ENCODE assay signal across 12 cellular contexts in the genomic region with DNA sequence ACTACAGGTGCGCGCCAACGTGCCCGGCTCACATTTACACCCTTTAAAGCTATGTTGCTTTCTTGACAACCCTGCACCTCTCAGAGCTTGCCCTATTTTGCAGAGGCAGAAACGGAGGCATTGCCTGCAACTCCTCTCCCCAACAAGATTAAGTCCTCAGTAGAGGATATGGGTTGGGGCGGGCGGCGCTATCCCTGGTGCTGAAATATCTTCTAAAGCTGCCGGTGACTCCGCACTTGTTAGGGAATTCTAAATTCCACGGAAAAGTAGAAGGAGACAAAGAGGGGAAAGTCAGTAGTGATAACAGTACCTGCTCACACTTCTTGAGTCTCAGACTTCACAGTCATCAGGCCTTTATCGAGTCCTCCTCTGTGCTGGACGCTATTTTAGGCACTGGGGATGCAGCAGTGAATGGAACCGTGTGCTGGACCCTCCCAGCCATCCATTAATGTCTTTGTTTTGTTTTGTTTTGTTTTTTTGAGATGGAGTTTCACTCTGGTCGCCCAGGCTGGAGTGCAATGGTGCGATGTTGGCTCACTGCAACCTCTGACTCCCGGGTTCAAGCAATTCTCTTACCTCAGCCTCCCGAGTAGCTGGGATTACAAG. TPM values are rescaled to one million over a fixed set of nuclear protein-coding genes. Genes with fewer than 3 reads are reported as not detected.
A peak's percentile ranks its signal among the peaks of the same experiment; 100 is the strongest.
DNase-seq lines count a peak whose midpoint lies in the region; ATAC-seq, FAIRE-seq and TF ChIP-seq lines count a peak whose summit lies in the region.
"Had no signal": no experiment of that assay in that cellular context is flagged by ENCODE, and none has a peak within 500 bp of the region (broad histone marks: within the 10 kb centered on the region; RNA-seq: fewer than 3 reads in every experiment).

No MANE protein-coding gene starts in this region.

- TF ChIP-seq RAD21 in H1 (IDR thresholded peaks at IDR 0.05 in 1 of 2, conservative IDR thresholded peaks at IDR 0.05 in 1 of 2; ENCODE audit: low read depth in 2 of 2, low read length in 2 of 2) = no peak

- POLR2A ChIA-PET in H1 (lab: Charles Lee; ENCODE audit: partially characterized antibody) = interaction anchor here (0.6 to 2.0 kb wide), 5 partner anchors 19 to 43 kb away, joined by 3 to 6 read pairs (median 4); a partner anchor contains a TSS

- H3K4me1 Mint-ChIP-seq in progenitor cell of endocrine pancreas (ENCODE audit: low read depth) = no peaks in the 10 kb centered on the region

- H3K18ac ChIP-seq in H1 (ENCODE audit: extremely low read depth, low read length) = no peak overlapping the region

- H3K4me3 ChIP-seq in H1 (ENCODE audit: extremely low read depth in 1 of 4, insufficient read depth in 2 of 4, low read depth in 3 of 4, low read length in 4 of 4) = no peak overlapping the region

- TF ChIP-seq POLR2A in H1 (IDR thresholded peaks at IDR 0.05; ENCODE audit: control extremely low read depth in 1 of 2, low read depth in 2 of 2, low read length in 2 of 2) = no peak

- H4K5ac ChIP-seq in H1 (ENCODE audit: insufficient read length, low read depth, low read length) = no peak overlapping the region

- H3K27me3 ChIP-seq in H1 (replicated peaks in 1 of 4; ENCODE audit: control insufficient read depth in 3 of 4, extremely low read depth in 1 of 4, insufficient read depth in 3 of 4, low read length in 3 of 4) = no peaks in the 10 kb centered on the region; a peak in 1 of 7 replicates

- no peaks in the 10 kb centered on the region for H3K36me3 ChIP-seq in H1 (ENCODE audit: control insufficient read depth in 2 of 4, insufficient read depth in 4 of 4, low read length in 3 of 4)

- H3K9me3 ChIP-seq in H1 (ENCODE audit: insufficient read depth in 2 of 2, low read depth in 1 of 2, low read length in 1 of 2) = no peaks in the 10 kb centered on the region; a peak in 1 of 4 replicates

- no peak overlapping the region for H3K4me3 Mint-ChIP-seq in progenitor cell of endocrine pancreas (ENCODE audit: low read depth)

- no peak overlapping the region for H2BK5ac ChIP-seq in H1 (ENCODE audit: low read depth, low read length)

- H4K91ac ChIP-seq in H1 (replicated peaks; ENCODE audit: insufficient read length, low read length) = no peak overlapping the region

- no peaks in the 10 kb centered on the region; a peak in 2 of 7 replicates for H3K4me1 ChIP-seq in H1 (replicated peaks in 1 of 4; ENCODE audit: control insufficient read depth in 3 of 4, insufficient read depth in 4 of 4, low read length in 3 of 4)

- no peaks in the 10 kb centered on the region for H3K9me3 Mint-ChIP-seq in progenitor cell of endocrine pancreas (ENCODE audit: low read depth)

- no peak for TF ChIP-seq EP300 in H1 (IDR thresholded peaks at IDR 0.05; ENCODE audit: borderline replicate concordance in 1 of 2, low read depth in 2 of 2, low read length in 2 of 2)

- H4K20me1 ChIP-seq in H1 (replicated peaks in 1 of 2; ENCODE audit: control insufficient read depth in 1 of 2, insufficient read depth in 2 of 2, low read length in 2 of 2) = peaks cover 0 to 1% of the 10 kb centered on the region in 2 experiments

- no peak overlapping the region for H2BK15ac ChIP-seq in H1 (ENCODE audit: low read length)

- H3K27ac ChIP-seq in H1 (ENCODE audit: low read depth, low read length) = no peak overlapping the region
- H3K27ac ChIP-seq: 22Rv1 had no signal

- TF ChIP-seq CTCF in H1 (IDR thresholded peaks at IDR 0.05; ENCODE audit: control extremely low read depth in 1 of 3, insufficient read depth in 1 of 3, low read depth in 1 of 3, low read length in 3 of 3) (no peak), progenitor cell of endocrine pancreas (IDR thresholded peaks at IDR 0.05; ENCODE audit: unreplicated experiment) (no peak), D721Med (IDR thresholded peaks at IDR 0.05; ENCODE audit: insufficient read depth, missing control alignments) (no peak)

- peak overlapping the region; percentile 18 for H3K27ac Mint-ChIP-seq in progenitor cell of endocrine pancreas

- H3K14ac ChIP-seq in H1 (ENCODE audit: insufficient read length) = no peak overlapping the region

- DNase-seq in DMS 273 (lab: John Stamatoyannopoulos, UW; ENCODE audit: unreplicated experiment) (peak; percentile 74), DMS 273 treated with DMSO at 0.1 percent for 48 hours (lab: John Stamatoyannopoulos, UW) (no peak), RKO (ENCODE audit: low spot score) (peak; percentile 66), H1 (ENCODE audit: low read depth in 1 of 2, low spot score in 2 of 2) (peak in 1 of 2 experiments; percentile 83), progenitor cell of endocrine pancreas (ENCODE audit: low spot score, unreplicated experiment) (peak; percentile 54), NCI-H2081 (lab: John Stamatoyannopoulos, UW) (no peak), D721Med (ENCODE audit: insufficient read length, low spot score) (no peak)
- DNase-seq: kidney, NCI-H187 had no signal

- H2BK120ac ChIP-seq in H1 (replicated peaks; ENCODE audit: low read depth, low read length) = no peak overlapping the region

- H3K56ac ChIP-seq in H1 (replicated peaks; ENCODE audit: insufficient read length, low read depth, low read length) = no peak overlapping the region

- WGBS in H1 (ENCODE audit: extremely low coverage in 1 of 2, insufficient coverage in 1 of 2, insufficient read length in 1 of 2, insufficient replicate concordance in 2 of 2, low coverage in 1 of 2, low lambda C conversion rate in 2 of 2, missing lambda C conversion rate in 1 of 2), 2 experiments = 31% methylated on average over 18 of the region's 18 CpGs; no CpG with 5 or more reads in 1 of the 2 experiments

- H3K23ac ChIP-seq in H1 (ENCODE audit: insufficient read length) = no peak overlapping the region

- H3K9ac ChIP-seq in H1 (replicated peaks in 1 of 4; ENCODE audit: extremely low read depth in 1 of 4, low read depth in 3 of 4, low read length in 3 of 4) = no peak overlapping the region

- H3K23me2 ChIP-seq in H1 (ENCODE audit: low read depth, low read length) = no peaks in the 10 kb centered on the region

- no peaks in the 10 kb centered on the region for H3K79me1 ChIP-seq in H1 (ENCODE audit: low read depth, low read length)

- H2AK5ac ChIP-seq in H1 (ENCODE audit: low read depth, low read length) = no peak overlapping the region

- CTCF ChIA-PET in H1 (lab: Charles Lee; ENCODE audit: partially characterized antibody) = interaction anchor here (1.0 to 1.6 kb wide), 4 partner anchors 19 to 188 kb away, joined by 3 to 4 read pairs (median 3); a partner anchor contains a TSS

- no peak for ATAC-seq in HG03108 (IDR thresholded peaks at IDR 0.05; ENCODE audit: unreplicated experiment)

- H2BK12ac ChIP-seq in H1 (ENCODE audit: low read depth, low read length) = no peak overlapping the region

- H4K8ac ChIP-seq in H1 (ENCODE audit: extremely low read depth, insufficient read depth, low read length) = no peak overlapping the region

- H2AFZ ChIP-seq in H1 (ENCODE audit: low read length) = no peak overlapping the region

- H3K36me3 Mint-ChIP-seq in progenitor cell of endocrine pancreas (ENCODE audit: insufficient read depth) = no peaks in the 10 kb centered on the region

- H2BK20ac ChIP-seq in H1 (ENCODE audit: low read length) = no peak overlapping the region

- H3K4me2 ChIP-seq in H1 (ENCODE audit: insufficient read depth in 1 of 2, low read depth in 2 of 2, low read length in 2 of 2) = no peak overlapping the region

- peaks cover 28% of the 10 kb centered on the region for H3K27me3 Mint-ChIP-seq in progenitor cell of endocrine pancreas

- H3K4ac ChIP-seq in H1 (replicated peaks; ENCODE audit: insufficient read length, low read depth, low read length) = no peak overlapping the region

- no peak for FAIRE-seq in H1 (lab: Jason Lieb, UNC)
- no peak for FAIRE-seq in D721Med (lab: Jason Lieb, UNC)
- FAIRE-seq: kidney had no signal

- H3K79me2 ChIP-seq in H1 (ENCODE audit: control insufficient read depth in 1 of 2, insufficient read depth in 2 of 2, low read length in 2 of 2) = no peaks in the 10 kb centered on the region

RNA-seq across cellular contexts. Expression of a gene that starts 18.0 kb away (rescaled TPM):
- 1.2 and 1.5 TPM in 2 replicates for total RNA-seq in H1 (2021; fragmentation: NEBNext Ultra II Directional; extraction: Animal tissue kit (Norgen Biotek cat#: 25700))
- polyA plus RNA-seq in H1 (2011; rRNA removed) = 1.8 and 2.2 TPM in 2 replicates
- 1.8 TPM for polyA plus RNA-seq in H1 (2011; cell fraction: cytosol; rRNA removed)
- polyA plus RNA-seq in H1 (2011; cell fraction: nucleus; rRNA removed) = 3.6 TPM
- 0.98 to 2.3 TPM (median 1.7 TPM) in 4 replicates for polyA plus RNA-seq in H1 (2012, experiment 1 of 2)
- 1.1 TPM for polyA plus RNA-seq in H1 (2012, experiment 2 of 2)
- 1.4 TPM for polyA plus RNA-seq in H1 (2013, experiment 1 of 2)
- 1.7 TPM for polyA plus RNA-seq in H1 (2013, experiment 2 of 2)
- polyA minus RNA-seq in H1 (2011; rRNA and poly(A)+ RNA removed) = 1.4 and 1.9 TPM in 2 replicates
- polyA minus RNA-seq in H1 (2011; cell fraction: cytosol; rRNA and poly(A)+ RNA removed) = 3.1 TPM
- polyA minus RNA-seq in H1 (2011; cell fraction: nucleus; rRNA and poly(A)+ RNA removed) = 2.7 TPM
- not detected in 2 replicates for total RNA-seq in progenitor cell of endocrine pancreas
- total RNA-seq: urinary bladder had no signal
- polyA plus RNA-seq: urinary bladder had no signal

RNA-seq across cellular contexts. Expression of a gene that starts 30.0 kb away (rescaled TPM):
- total RNA-seq in H1 (2021; fragmentation: NEBNext Ultra II Directional; extraction: Animal tissue kit (Norgen Biotek cat#: 25700)) = 2,749 and 2,894 TPM in 2 replicates
- 3,938 and 5,258 TPM in 2 replicates for polyA plus RNA-seq in H1 (2011; rRNA removed)
- polyA plus RNA-seq in H1 (2011; cell fraction: cytosol; rRNA removed) = 4,102 TPM
- polyA plus RNA-seq in H1 (2011; cell fraction: nucleus; rRNA removed) = 3,741 TPM
- polyA plus RNA-seq in H1 (2012, experiment 1 of 2) = 2,900 to 4,037 TPM (median 3,755 TPM) in 4 replicates
- polyA plus RNA-seq in H1 (2012, experiment 2 of 2) = 5,025 TPM
- 2,492 TPM for polyA plus RNA-seq in H1 (2013, experiment 1 of 2)
- polyA plus RNA-seq in H1 (2013, experiment 2 of 2) = 2,474 TPM
- 555 and 636 TPM in 2 replicates for polyA minus RNA-seq in H1 (2011; rRNA and poly(A)+ RNA removed)
- 2,052 TPM for polyA minus RNA-seq in H1 (2011; cell fraction: cytosol; rRNA and poly(A)+ RNA removed)
- polyA minus RNA-seq in H1 (2011; cell fraction: nucleus; rRNA and poly(A)+ RNA removed) = 752 TPM
- total RNA-seq in progenitor cell of endocrine pancreas = 1,687 and 1,716 TPM in 2 replicates

RNA-seq across cellular contexts. Expression of a gene that starts 41.9 kb away (rescaled TPM):
- 3.2 and 4.0 TPM in 2 replicates for total RNA-seq in H1 (2021; fragmentation: NEBNext Ultra II Directional; extraction: Animal tissue kit (Norgen Biotek cat#: 25700))
- polyA plus RNA-seq in H1 (2011; rRNA removed) = 4.7 TPM in 2 replicates
- polyA plus RNA-seq in H1 (2011; cell fraction: cytosol; rRNA removed) = 3.2 TPM
- polyA plus RNA-seq in H1 (2011; cell fraction: nucleus; rRNA removed) = 4.1 TPM
- polyA plus RNA-seq in H1 (2012, experiment 1 of 2) = 2.1 to 3.0 TPM (median 2.5 TPM) in 4 replicates
- polyA plus RNA-seq in H1 (2012, experiment 2 of 2) = 1.9 TPM
- 3.3 TPM for polyA plus RNA-seq in H1 (2013, experiment 1 of 2)
- polyA plus RNA-seq in H1 (2013, experiment 2 of 2) = 3.3 TPM
- polyA minus RNA-seq in H1 (2011; rRNA and poly(A)+ RNA removed) = 3.8 and 4.4 TPM in 2 replicates
- polyA minus RNA-seq in H1 (2011; cell fraction: cytosol; rRNA and poly(A)+ RNA removed) = 3.1 TPM
- polyA minus RNA-seq in H1 (2011; cell fraction: nucleus; rRNA and poly(A)+ RNA removed) = 2.7 TPM
- 0.74 and 0.95 TPM in 2 replicates for total RNA-seq in progenitor cell of endocrine pancreas

RNA-seq across cellular contexts. Expression of a gene that starts 43.1 kb away (rescaled TPM):
- 101 and 103 TPM in 2 replicates for total RNA-seq in H1 (2021; fragmentation: NEBNext Ultra II Directional; extraction: Animal tissue kit (Norgen Biotek cat#: 25700))
- polyA plus RNA-seq in H1 (2011; rRNA removed) = 95.2 and 135 TPM in 2 replicates
- polyA plus RNA-seq in H1 (2011; cell fraction: cytosol; rRNA removed) = 144 TPM
- polyA plus RNA-seq in H1 (2011; cell fraction: nucleus; rRNA removed) = 88.6 TPM
- polyA plus RNA-seq in H1 (2012, experiment 1 of 2) = 87.6 to 144 TPM (median 124 TPM) in 4 replicates
- 94.8 TPM for polyA plus RNA-seq in H1 (2012, experiment 2 of 2)
- 71.0 TPM for polyA plus RNA-seq in H1 (2013, experiment 1 of 2)
- 71.2 TPM for polyA plus RNA-seq in H1 (2013, experiment 2 of 2)
- polyA minus RNA-seq in H1 (2011; rRNA and poly(A)+ RNA removed) = 5.9 and 7.2 TPM in 2 replicates
- polyA minus RNA-seq in H1 (2011; cell fraction: cytosol; rRNA and poly(A)+ RNA removed) = 27.8 TPM
- 20.0 TPM for polyA minus RNA-seq in H1 (2011; cell fraction: nucleus; rRNA and poly(A)+ RNA removed)
- 80.2 and 84.3 TPM in 2 replicates for total RNA-seq in progenitor cell of endocrine pancreas

Comparison
In these comparisons a context has a peak if more than half of its experiments do, and no peak if none do; other contexts are left out.
1. DNase-seq: peak in DMS 273 (single experiment), RKO (single experiment) and progenitor cell of endocrine pancreas (single experiment); none in DMS 273 treated with DMSO at 0.1 percent for 48 hours (single experiment), NCI-H2081 (0 of 2) and D721Med (single experiment).